In the genomic region with DNA sequence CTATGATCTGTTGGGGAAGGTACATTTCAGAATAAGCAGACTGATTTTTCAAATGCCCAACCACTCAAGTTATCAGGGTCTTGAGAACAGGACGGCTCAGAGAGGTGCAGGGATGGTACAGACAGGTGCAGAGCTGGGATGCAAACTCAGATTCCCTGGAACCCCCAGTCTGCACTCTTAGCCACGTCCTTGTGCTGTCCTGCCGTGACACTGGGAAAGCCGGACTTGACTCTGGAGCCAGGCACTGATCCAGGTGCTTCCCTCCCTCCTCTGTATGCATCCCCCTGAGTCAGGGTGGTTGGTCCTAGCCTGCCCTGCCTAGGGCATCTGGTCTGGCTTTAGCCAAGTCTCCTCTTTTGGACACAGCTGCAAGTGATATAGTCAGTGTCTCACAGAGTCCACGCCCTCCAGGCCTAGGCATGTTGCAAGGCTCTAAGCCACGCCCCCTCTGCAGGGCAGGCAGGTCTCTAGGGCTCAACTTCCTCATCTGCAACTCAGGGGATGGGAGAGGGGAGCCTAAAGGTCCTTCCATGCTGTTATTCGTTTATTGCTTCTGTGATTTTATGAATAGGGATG, we compare ENCODE assay signal across 8 cellular contexts.
DNase-seq lines count a peak whose midpoint lies in the region; ATAC-seq and TF ChIP-seq lines count a peak whose summit lies in the region.

No MANE protein-coding gene starts in this region.

- peak; percentile 71 for DNase-seq in GDM1 (lab: John Stamatoyannopoulos, UW)
- peak; percentile 44 for DNase-seq in HuH-7.5 (ENCODE audit: low spot score)
- peak; percentile 73 for DNase-seq in UCSD-AML1 (lab: John Stamatoyannopoulos, UW; ENCODE audit: unreplicated experiment)
- peak; percentile 84 for DNase-seq in iPS-NIHi7 (ENCODE audit: extremely low spot score)

- TF ChIP-seq POLR2A in gastroesophageal sphincter (IDR thresholded peaks at IDR 0.05), result no peak

- H3K9me3 ChIP-seq in gastroesophageal sphincter, result no peaks in the 10 kb centered on the region

- H3K4me3 ChIP-seq in gastroesophageal sphincter, result no peak overlapping the region

- 80% methylated on average over 1 of the region's 7 CpGs; no CpG with 5 or more reads in 1 of the 2 donors for WGBS in gastroesophageal sphincter (ENCODE audit: low coverage in 1 of 2), 2 donors

- H3K36me3 ChIP-seq in gastroesophageal sphincter, result no peaks in the 10 kb centered on the region

- no peak for TF ChIP-seq EP300 in gastroesophageal sphincter (IDR thresholded peaks at IDR 0.05)

- no peak for ATAC-seq in GM21529 (IDR thresholded peaks at IDR 0.05; ENCODE audit: unreplicated experiment)
- ATAC-seq in HG03520 (IDR thresholded peaks at IDR 0.05; ENCODE audit: unreplicated experiment), result no peak
- ATAC-seq in gastroesophageal sphincter, result no peak
- no peak for ATAC-seq in HG03469 (IDR thresholded peaks at IDR 0.05; ENCODE audit: unreplicated experiment)

- TF ChIP-seq CTCF in gastroesophageal sphincter (IDR thresholded peaks at IDR 0.05), result no peak

- no peak overlapping the region for H3K27ac ChIP-seq in gastroesophageal sphincter

- H3K4me1 ChIP-seq in gastroesophageal sphincter, result no peaks in the 10 kb centered on the region

- H3K27me3 ChIP-seq in gastroesophageal sphincter, result peaks cover 15% of the 10 kb centered on the region
